In the genomic region with DNA sequence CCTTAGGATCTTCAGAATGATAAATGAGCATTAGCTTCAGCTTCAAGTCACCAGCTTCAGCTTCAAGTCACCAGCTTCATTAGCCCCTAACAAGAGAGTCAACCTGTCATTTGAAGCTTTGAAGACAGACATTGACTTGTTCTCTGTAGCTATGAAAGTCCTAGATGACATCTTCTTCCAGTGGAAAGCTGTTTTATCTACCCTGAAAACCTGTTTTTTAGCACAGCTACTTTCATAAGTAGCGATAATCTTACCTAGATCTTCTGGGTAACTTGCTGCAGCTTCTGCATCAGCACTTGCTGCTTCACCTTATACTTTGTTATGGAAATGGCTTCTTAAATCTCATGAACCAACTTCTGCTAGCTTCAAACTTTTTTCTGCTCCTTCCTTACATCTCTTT, we compare ENCODE assay signal across 36 cellular contexts.
"Had no signal": no experiment of that assay in that cellular context is flagged by ENCODE, and none has a peak within 500 bp of the region (broad histone marks: within the 10 kb centered on the region; RNA-seq: fewer than 3 reads in every experiment).

No MANE protein-coding gene starts in this region.

- H3K4me3 ChIP-seq: MG63 had no signal

- DNase-seq: MG63, MM.1S, MV-4-11, NCI-H1048, NCI-H1092, NCI-H1092 treated with DMSO at 0.1 percent for 48 hours, NCI-H1105, NCI-H1105 treated with DMSO at 0.1 percent for 48 hours, NCI-H1417, NCI-H1417 treated with DMSO at 0.1 percent for 48 hours, NCI-H1436, NCI-H1436 treated with DMSO at 0.1 percent for 48 hours, NCI-H146, NCI-H1694, NCI-H1694 treated with DMSO at 0.1 percent for 48 hours, NCI-H187, NCI-H187 treated with DMSO at 0.1 percent for 48 hours, NCI-H1930, NCI-H2029, NCI-H2029 treated with DMSO at 0.1 percent for 48 hours, NCI-H2081, NCI-H2081 treated with DMSO at 0.1 percent for 48 hours, NCI-H2107, NCI-H2171, NCI-H2171 treated with DMSO at 0.1 percent for 48 hours, NCI-H2227 treated with DMSO at 0.1 percent for 48 hours, NCI-H226, NCI-H345, NCI-H446, NCI-H446 treated with DMSO at 0.1 percent for 48 hours, NCI-H510A, NCI-H510A treated with DMSO at 0.1 percent for 48 hours, NCI-H524, NCI-H524 treated with DMSO at 0.1 percent for 48 hours, NCI-H526, NCI-H526 treated with DMSO at 0.1 percent for 48 hours had no signal

- H3K27me3 ChIP-seq: MG63 had no signal

- H3K9me3 ChIP-seq: MG63 had no signal

- H3K36me3 ChIP-seq: MG63 had no signal
